21 cellular contexts compared by ENCODE assay signal in genomic region chr17:31417051-31417792, GRCh38. TPM values are rescaled to one million over a fixed set of nuclear protein-coding genes. Genes with fewer than 3 reads are reported as not detected.
A peak's percentile ranks its signal among the peaks of the same experiment; 100 is the strongest.
DNase-seq lines count a peak whose midpoint lies in the region; ATAC-seq and TF ChIP-seq lines count a peak whose summit lies in the region.
"Had no signal": no experiment of that assay in that cellular context is flagged by ENCODE, and none has a peak within 500 bp of the region (broad histone marks: within the 10 kb centered on the region; RNA-seq: fewer than 3 reads in every experiment).

No MANE protein-coding gene starts in this region.

- H3K4me3 ChIP-seq in coronary artery (no peak overlapping the region), neural progenitor cell (no peak overlapping the region)
- H3K4me3 ChIP-seq: SJSA1 had no signal

- no peaks in the 10 kb centered on the region for H3K36me3 ChIP-seq in neural progenitor cell
- H3K36me3 ChIP-seq: SJSA1 had no signal

- H3K27ac ChIP-seq in coronary artery: peak overlapping the region in 1 of 2 donors; percentile 32
- no peak overlapping the region for H3K27ac ChIP-seq in neural progenitor cell
- H3K27ac ChIP-seq: 22Rv1, SJSA1 had no signal

- no peak overlapping the region for H2AFZ ChIP-seq in neural progenitor cell (replicated peaks)

- peaks cover 14% of the 10 kb centered on the region for H3K27me3 Mint-ChIP-seq in neural progenitor cell (ENCODE audit: insufficient read depth, low read depth)

- TF ChIP-seq CTCF in coronary artery (IDR thresholded peaks at IDR 0.05) (no peak), neural progenitor cell (IDR thresholded peaks at IDR 0.05) (no peak)

- no peaks in the 10 kb centered on the region for H3K36me3 Mint-ChIP-seq in neural progenitor cell
- H3K36me3 Mint-ChIP-seq: IgD-negative memory B cell had no signal

- peaks cover 55% of the 10 kb centered on the region for H3K4me1 ChIP-seq in neural progenitor cell

- H4K20me1 ChIP-seq in neural progenitor cell (ENCODE audit: low read depth): peaks cover 12% of the 10 kb centered on the region

- H3K4me1 Mint-ChIP-seq in neural progenitor cell: peaks cover 53% of the 10 kb centered on the region

- H3K27me3 ChIP-seq in neural progenitor cell: peaks cover 18% of the 10 kb centered on the region
- H3K27me3 ChIP-seq: SJSA1 had no signal

- H3K9ac ChIP-seq in neural progenitor cell: no peak overlapping the region

- no peaks in the 10 kb centered on the region for H3K79me2 ChIP-seq in neural progenitor cell (ENCODE audit: low read depth)

- H3K4me2 ChIP-seq in neural progenitor cell: peak overlapping the region; percentile 58

- H3K9me3 ChIP-seq in neural progenitor cell (ENCODE audit: low read depth): no peaks in the 10 kb centered on the region
- H3K9me3 ChIP-seq: SJSA1 had no signal

- peak overlapping the region; percentile 90 for H3K27ac Mint-ChIP-seq in neural progenitor cell
- H3K27ac Mint-ChIP-seq: B cell, HFFc6, IgD-negative memory B cell had no signal

- peak; percentile 50 for DNase-seq in activated effector memory CD4-positive, alpha-beta T cell treated with anti-CD3 and anti-CD28 coated beads, Interleukin-2, amount 50 U/mL, for 16 hours
- no peak for DNase-seq in activated effector memory CD4-positive, alpha-beta T cell treated with Interleukin-2 at 50 U/mL for 16 hours
- peak; percentile 62 for DNase-seq in coronary artery (ENCODE audit: low spot score)
- no peak for DNase-seq in neural progenitor cell (ENCODE audit: low spot score)
- no peak for DNase-seq in NCI-H526 treated with DMSO at 0.1 percent for 48 hours (lab: John Stamatoyannopoulos, UW)
- no peak for DNase-seq in GM03348 (ENCODE audit: low spot score)
- DNase-seq in NCI-H510A (lab: John Stamatoyannopoulos, UW): no peak
- DNase-seq: COR-L47, DMS153, GDM1, GOT3, HFFc6, Karpas-422, NCI-H1417 treated with DMSO at 0.1 percent for 48 hours, NCI-H187 treated with DMSO at 0.1 percent for 48 hours, NCI-H2227 treated with DMSO at 0.1 percent for 48 hours had no signal

- H3F3A ChIP-seq in neural progenitor cell (ENCODE audit: low read depth): peaks cover 38% of the 10 kb centered on the region

- H3K9me3 Mint-ChIP-seq in neural progenitor cell: peaks cover 2% of the 10 kb centered on the region
- H3K9me3 Mint-ChIP-seq: HFFc6 had no signal

- no peak for ATAC-seq in HG03520 (IDR thresholded peaks at IDR 0.05; ENCODE audit: unreplicated experiment)

- H3K4me3 Mint-ChIP-seq in neural progenitor cell: peak overlapping the region; percentile 34
- H3K4me3 Mint-ChIP-seq: B cell, HFFc6, IgD-negative memory B cell had no signal

RNA-seq across cellular contexts. Expression of gene RAB11FIP4, which starts 25.7 kb away (rescaled TPM):
- 10.2 and 19.1 TPM in 2 replicates for total RNA-seq in neural progenitor cell (ENCODE audit: low replicate concordance)

Comparison
In these comparisons a context has a peak if more than half of its experiments do, and no peak if none do; other contexts are left out.
1. DNase-seq: peak in activated effector memory CD4-positive, alpha-beta T cell treated with anti-CD3 and anti-CD28 coated beads, Interleukin-2, amount 50 U/mL, for 16 hours (single experiment) and coronary artery (single experiment); none in activated effector memory CD4-positive, alpha-beta T cell treated with Interleukin-2 at 50 U/mL for 16 hours (single experiment), neural progenitor cell (single experiment), NCI-H526 treated with DMSO at 0.1 percent for 48 hours (single experiment), GM03348 (single experiment) and NCI-H510A (single experiment).